In the genomic region with DNA sequence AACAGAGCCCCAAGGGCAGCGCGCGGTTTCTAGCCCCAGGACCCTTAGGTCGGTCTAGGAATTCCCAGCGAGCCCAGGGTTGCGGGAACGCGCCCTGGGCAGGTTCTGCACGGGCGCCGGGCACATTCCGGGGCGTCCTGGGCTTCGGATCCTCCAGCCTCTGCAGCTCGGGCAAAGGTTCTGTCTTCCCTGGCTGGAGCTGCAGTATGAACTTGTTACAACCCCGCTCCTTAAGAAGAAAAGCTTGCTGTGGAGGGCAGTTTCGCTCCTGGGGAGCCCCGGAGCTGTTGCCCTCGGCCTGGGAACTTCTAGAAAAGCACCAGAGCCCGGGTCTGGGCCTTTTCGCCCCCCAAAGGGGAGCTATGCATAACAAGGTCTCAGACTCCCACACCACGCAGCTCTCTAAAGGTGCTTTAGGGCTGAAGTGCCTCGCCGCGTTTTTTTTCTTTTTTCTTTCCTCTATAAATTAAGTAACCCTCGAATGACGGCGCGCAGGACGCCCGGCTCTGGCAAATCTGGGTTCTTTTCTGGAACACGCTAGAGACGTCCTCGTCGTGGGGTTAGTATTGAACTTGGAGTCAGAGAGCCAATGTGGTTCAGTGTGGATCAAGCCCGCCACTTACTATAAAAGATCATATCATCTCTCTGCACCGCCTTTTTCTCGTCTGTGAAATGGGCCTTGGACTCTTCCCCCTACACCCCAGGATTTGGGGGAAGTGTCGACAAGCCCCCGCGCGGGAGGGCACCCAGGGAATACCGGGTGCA, we compare ENCODE assay signal across 1 cellular context.
A peak's percentile ranks its signal among the peaks of the same experiment; 100 is the strongest.
TF ChIP-seq lines count a peak whose summit lies in the region.

No MANE protein-coding gene starts in this region.

TF ChIP-seq in endothelial cell of umbilical vein, 7 proteins besides CTCF, POLR2A, EP300 and RAD21:
- no peak for TF ChIP-seq POLR2AphosphoS5 (IDR thresholded peaks at IDR 0.05; ENCODE audit: insufficient read depth, low read depth, low read length)
- peak; percentile 81 for TF ChIP-seq EZH2 (IDR thresholded peaks at IDR 0.05; ENCODE audit: borderline replicate concordance, low read depth, low read length, severe bottlenecking)
- TF ChIP-seq, protein P1, sequence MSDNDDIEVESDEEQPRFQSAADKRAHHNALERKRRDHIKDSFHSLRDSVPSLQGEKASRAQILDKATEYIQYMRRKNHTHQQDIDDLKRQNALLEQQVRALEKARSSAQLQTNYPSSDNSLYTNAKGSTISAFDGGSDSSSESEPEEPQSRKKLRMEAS (IDR thresholded peaks at IDR 0.05; ENCODE audit: insufficient read depth, insufficient read length) = no peak
